19 cellular contexts compared by ENCODE assay signal in genomic region chr5:102218159-102218558, GRCh38.
DNase-seq lines count a peak whose midpoint lies in the region; ATAC-seq, FAIRE-seq and TF ChIP-seq lines count a peak whose summit lies in the region.
"Had no signal": no experiment of that assay in that cellular context is flagged by ENCODE, and none has a peak within 500 bp of the region (broad histone marks: within the 10 kb centered on the region; RNA-seq: fewer than 3 reads in every experiment).

No MANE protein-coding gene starts in this region.

- ATAC-seq in HepG2 (no peak; the same call in 2 of the 3 replicates), right lobe of liver (no peak), GM21619 (IDR thresholded peaks at IDR 0.05; ENCODE audit: unreplicated experiment) (peak; percentile 55), HG03565 (IDR thresholded peaks at IDR 0.05; ENCODE audit: unreplicated experiment) (peak; percentile 57)

- CTCF ChIA-PET in HepG2 (lab: Yijun Ruan, JAX; ENCODE audit: low intra/inter-chr PET ratio, low total read pairs): no interaction called here

- no peak overlapping the region for H2AFZ ChIP-seq in HepG2 (ENCODE audit: low read length)

- TF ChIP-seq POLR2A in HepG2 (IDR thresholded peaks at IDR 0.05; ENCODE audit: insufficient read depth in 1 of 2, low read depth in 2 of 2, low read length in 2 of 2) (no peak), right lobe of liver (IDR thresholded peaks at IDR 0.05) (no peak), transverse colon (IDR thresholded peaks at IDR 0.05) (no peak)

- BruUV-seq in HepG2 (replicated peaks; lab: Mats Ljungman, UMichigan): no TSS peak

- H3K79me2 ChIP-seq in HepG2 (ENCODE audit: insufficient read depth, low read length): no peaks in the 10 kb centered on the region

- H3K4me3 ChIP-seq in HepG2 (replicated peaks in 1 of 3; ENCODE audit: insufficient read depth in 1 of 3, low read depth in 2 of 3, low read length in 3 of 3) (no peak overlapping the region), right lobe of liver (no peak overlapping the region), transverse colon (no peak overlapping the region), small intestine (ENCODE audit: low read depth in 1 of 2, low read length in 2 of 2) (no peak overlapping the region)
- H3K4me3 ChIP-seq: esophagus squamous epithelium, Peyer's patch had no signal

- in situ Hi-C loops in HepG2 (cut with HindIII; ENCODE audit: extremely low pct_ligation_motif_present, low pct_unique_long_range_greater_than_20kb): loop anchor here (5.0 kb wide), 1 partner anchor 66 kb away; no protein-coding TSS in a partner anchor
- in situ Hi-C loops in transverse colon (cut with MboI; ENCODE audit: low pct_ligation_motif_present in 1 of 4, low pct_unique_long_range_greater_than_20kb in 1 of 4, low sequenced_read_pairs in 3 of 4): loop anchor here in 1 of 4 donors (5.0 kb wide), 1 partner anchor 51 kb away; no protein-coding TSS in a partner anchor

- H3K4me1 Mint-ChIP-seq in type B pancreatic cell (ENCODE audit: unreplicated experiment): peaks cover 9% of the 10 kb centered on the region

- H3K9me3 ChIP-seq in HepG2 (ENCODE audit: low read length) (peaks cover 31% of the 10 kb centered on the region), right lobe of liver (peaks cover 0 to 9% (median 0%) of the 10 kb centered on the region in 4 donors), transverse colon (peaks cover 0 to 8% of the 10 kb centered on the region in 2 donors), small intestine (ENCODE audit: control insufficient read depth, low read depth) (no peaks in the 10 kb centered on the region)
- H3K9me3 ChIP-seq: esophagus squamous epithelium, Peyer's patch had no signal

- H3K4me3 Mint-ChIP-seq in type B pancreatic cell: no peak overlapping the region
- H3K4me3 Mint-ChIP-seq: CD4-positive, alpha-beta memory T cell had no signal

- FAIRE-seq in HepG2 (lab: Jason Lieb, UNC) (no peak), small intestine (lab: Jason Lieb, UNC) (no peak)
- FAIRE-seq: islet of Langerhans had no signal

- TF ChIP-seq CTCF in HepG2 (CRISPR knock-in tag; IDR thresholded peaks at IDR 0.05) (no peak), right lobe of liver (IDR thresholded peaks at IDR 0.05) (no peak), transverse colon (IDR thresholded peaks at IDR 0.05) (no peak), type B pancreatic cell (conservative IDR thresholded peaks at IDR 0.05) (no peak)

- H3K27ac Mint-ChIP-seq in type B pancreatic cell: no peak overlapping the region
- H3K27ac Mint-ChIP-seq: CD4-positive, alpha-beta memory T cell had no signal

- no peak for TF ChIP-seq RAD21 in HepG2 (CRISPR knock-in tag; IDR thresholded peaks at IDR 0.05)

- no peaks in the 10 kb centered on the region for H3K27me3 Mint-ChIP-seq in type B pancreatic cell

- WGBS in HepG2 (ENCODE audit: low lambda C conversion rate): 100% methylated on average over 1 of the region's 1 CpG
- 60% methylated on average over 1 of the region's 1 CpG for WGBS in right lobe of liver (ENCODE audit: insufficient coverage, low coverage, low lambda C conversion rate, missing lambda C conversion rate)
- WGBS in transverse colon (ENCODE audit: low coverage in 1 of 2), 2 donors: 31 to 41% methylated on average over 1 of the region's 1 CpG
- WGBS in small intestine, 3 donors: 68 to 79% (median 78%) methylated on average over 1 of the region's 1 CpG

- no peak overlapping the region for H3K4me2 ChIP-seq in HepG2 (ENCODE audit: low read depth, low read length)

- no peak overlapping the region for H3K9ac ChIP-seq in HepG2 (ENCODE audit: insufficient read depth, low read depth, low read length)

- DNase-seq in HepG2 (ENCODE audit: low spot score) (peak; percentile 28), right lobe of liver (no peak), transverse colon (peak; percentile 30), small intestine (no peak), type B pancreatic cell (ENCODE audit: extremely low spot score, unreplicated experiment) (no peak), dermis blood vessel endothelial cell (no peak)
- DNase-seq: activated T-cell treated with anti-CD3 and anti-CD28 coated beads, Interleukin-2, amount 50 U/mL, for 1 hour; CD4-positive, alpha-beta memory T cell; effector CD4-positive, alpha-beta T cell; esophagus squamous epithelium; glutamatergic neuron; IMR-90; NCI-H2029 treated with DMSO at 0.1 percent for 48 hours; NCI-H82; Peyer's patch; retina had no signal

- TF ChIP-seq EP300 in HepG2 (IDR thresholded peaks at IDR 0.05; ENCODE audit: low read depth in 2 of 2, low read length in 2 of 2) (no peak), HepG2 (CRISPR knock-in tag; IDR thresholded peaks at IDR 0.05; ENCODE audit: borderline replicate concordance) (no peak), transverse colon (IDR thresholded peaks at IDR 0.05; ENCODE audit: low read depth) (no peak)

- intact Hi-C loops in HepG2 (cut with micrococcal nuclease; ENCODE audit: unreplicated experiment): no loop called here
- intact Hi-C loops in right lobe of liver (cut with DNase I): no loop called here
- intact Hi-C loops in transverse colon (cut with DNase I; ENCODE audit: low total_unique reads): no loop called here

- H4K20me1 ChIP-seq in HepG2 (ENCODE audit: insufficient read depth, low read length): no peaks in the 10 kb centered on the region

- H3K27ac ChIP-seq in HepG2 (ENCODE audit: extremely low read length, insufficient read depth, low read length): no peak overlapping the region
- no peak overlapping the region for H3K27ac ChIP-seq in right lobe of liver
- H3K27ac ChIP-seq in transverse colon: no peak overlapping the region
- no peak overlapping the region for H3K27ac ChIP-seq in small intestine (ENCODE audit: low read depth in 1 of 2, low read length in 1 of 2)
- H3K27ac ChIP-seq: esophagus squamous epithelium, Peyer's patch had no signal

- peaks cover 47% of the 10 kb centered on the region for H3K4me1 ChIP-seq in HepG2 (ENCODE audit: insufficient read depth, low read length)
- H3K4me1 ChIP-seq in right lobe of liver: peaks cover 0 to 9% (median 0%) of the 10 kb centered on the region in 4 donors
- peaks cover 0 to 31% (median 11%) of the 10 kb centered on the region in 4 donors for H3K4me1 ChIP-seq in transverse colon
- H3K4me1 ChIP-seq in small intestine (ENCODE audit: control insufficient read depth in 2 of 2, insufficient read depth in 1 of 2, low read depth in 1 of 2, low read length in 1 of 2): no peaks in the 10 kb centered on the region
- H3K4me1 ChIP-seq: esophagus squamous epithelium, Peyer's patch had no signal

- H3K9me3 Mint-ChIP-seq in type B pancreatic cell: peaks cover 6% of the 10 kb centered on the region

- no peaks in the 10 kb centered on the region for H3K27me3 ChIP-seq in HepG2 (ENCODE audit: control insufficient read depth in 1 of 2, insufficient read depth in 2 of 2, low read length in 2 of 2)
- no peaks in the 10 kb centered on the region for H3K27me3 ChIP-seq in right lobe of liver
- no peaks in the 10 kb centered on the region for H3K27me3 ChIP-seq in transverse colon
- H3K27me3 ChIP-seq in small intestine (ENCODE audit: control insufficient read depth in 2 of 2, insufficient read depth in 2 of 2, low read length in 2 of 2): no peaks in the 10 kb centered on the region
- H3K27me3 ChIP-seq: esophagus squamous epithelium, Peyer's patch had no signal

- H3K36me3 ChIP-seq in HepG2 (replicated peaks in 1 of 2; ENCODE audit: control insufficient read depth in 1 of 2, insufficient read depth in 2 of 2, low read length in 2 of 2): no peaks in the 10 kb centered on the region
- no peaks in the 10 kb centered on the region for H3K36me3 ChIP-seq in right lobe of liver
- H3K36me3 ChIP-seq in transverse colon: no peaks in the 10 kb centered on the region
- no peaks in the 10 kb centered on the region for H3K36me3 ChIP-seq in small intestine (ENCODE audit: control insufficient read depth in 2 of 2, insufficient read depth in 2 of 2, low read length in 2 of 2)
- H3K36me3 ChIP-seq: esophagus squamous epithelium, Peyer's patch had no signal

- POLR2A ChIA-PET in HepG2 (lab: Yijun Ruan, JAX): no interaction called here

- peaks cover 3% of the 10 kb centered on the region for H3K36me3 Mint-ChIP-seq in type B pancreatic cell
- H3K36me3 Mint-ChIP-seq: CD4-positive, alpha-beta memory T cell had no signal

TF ChIP-seq in HepG2, 621 proteins besides CTCF, POLR2A, EP300 and RAD21 (continues in another document):
- peak; percentile 79 for TF ChIP-seq MAFF (IDR thresholded peaks at IDR 0.05; ENCODE audit: low read depth, low read length)
- peak; percentile 71; the same call in 1 of the 2 replicates for TF ChIP-seq HMG20A (CRISPR knock-in tag; IDR thresholded peaks at IDR 0.05; ENCODE audit: borderline replicate concordance)
- TF ChIP-seq CERS6 (CRISPR knock-in tag; IDR thresholded peaks at IDR 0.05): no peak
- no peak for TF ChIP-seq ZNF512B (CRISPR knock-in tag; IDR thresholded peaks at IDR 0.05; ENCODE audit: borderline replicate concordance)
- TF ChIP-seq SOX5 (CRISPR knock-in tag; IDR thresholded peaks at IDR 0.05; ENCODE audit: borderline replicate concordance): peak; percentile 35; the same call in 1 of the 2 replicates
- no peak for TF ChIP-seq DPF2 (CRISPR knock-in tag; IDR thresholded peaks at IDR 0.05; ENCODE audit: borderline replicate concordance, low read depth)

Comparison
In these comparisons a context has a peak if more than half of its experiments do, and no peak if none do; other contexts are left out.
1. DNase-seq: peak in HepG2 (single experiment) and transverse colon (single experiment); none in right lobe of liver (0 of 3), small intestine (single experiment), type B pancreatic cell (single experiment) and dermis blood vessel endothelial cell (single experiment).
2. ATAC-seq: peak in GM21619 (single experiment) and HG03565 (single experiment); none in HepG2 (single experiment) and right lobe of liver (0 of 4).